Comparison of ENCODE assay signal across 8 cellular contexts in the genomic region with DNA sequence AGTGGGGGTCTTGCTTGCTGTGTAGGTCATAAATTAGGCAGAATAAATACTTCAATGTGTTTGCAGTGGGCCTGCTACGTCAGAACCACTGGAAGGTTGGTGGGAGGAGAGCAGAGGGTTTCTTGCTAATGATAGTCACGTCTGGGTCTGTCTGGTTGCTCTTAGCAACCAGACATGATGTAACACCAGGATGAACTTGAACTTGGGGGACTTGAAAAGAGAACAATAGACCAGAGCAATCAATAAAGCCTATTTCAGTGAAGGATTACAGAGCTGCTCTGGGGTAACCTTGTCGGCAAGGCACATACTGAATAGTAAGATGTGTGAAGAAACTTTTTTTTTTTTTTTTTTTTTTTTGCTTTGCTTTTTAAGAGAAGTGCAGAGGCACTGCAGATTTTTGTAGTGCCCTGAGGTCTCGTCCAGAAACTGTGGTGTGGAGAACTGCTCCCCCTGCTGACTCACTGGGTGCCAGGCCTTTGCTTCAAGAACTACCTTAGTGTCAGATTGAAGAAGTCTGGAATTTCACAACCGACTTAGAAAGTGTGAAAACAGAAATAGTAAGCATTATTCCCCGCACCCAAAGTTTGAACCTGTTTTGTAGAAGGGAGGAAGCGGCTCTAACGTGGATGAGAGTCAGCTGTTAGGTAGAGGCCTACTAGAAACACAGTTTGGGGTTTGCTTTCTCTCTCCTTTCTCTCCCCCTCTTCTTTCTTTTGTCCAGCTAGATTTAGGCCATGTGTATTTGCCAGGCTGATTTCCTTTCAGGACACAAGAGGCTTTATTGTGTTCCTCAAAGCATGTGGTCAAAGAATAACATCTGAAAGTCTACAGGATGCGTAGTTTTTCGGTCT.
DNase-seq lines count a peak whose midpoint lies in the region; ATAC-seq, FAIRE-seq and TF ChIP-seq lines count a peak whose summit lies in the region.

No MANE protein-coding gene starts in this region.

- H3K9ac ChIP-seq in rectal smooth muscle tissue (ENCODE audit: low read length) = no peak overlapping the region

- H3K27me3 ChIP-seq in left ventricle myocardium inferior (ENCODE audit: low read depth) (no peaks in the 10 kb centered on the region), rectal smooth muscle tissue (ENCODE audit: control insufficient read depth, insufficient read depth, low read length) (no peaks in the 10 kb centered on the region)

- H3K36me3 ChIP-seq in left ventricle myocardium inferior (peaks cover 10% of the 10 kb centered on the region), rectal smooth muscle tissue (ENCODE audit: control insufficient read depth, insufficient read depth, low read length) (no peaks in the 10 kb centered on the region)

- intact Hi-C loops in left ventricle myocardium inferior (cut with micrococcal nuclease) = loop anchor here (5.0 to 10.0 kb wide), 3 partner anchors 109 to 401 kb away; no protein-coding TSS in a partner anchor

- no peak overlapping the region for H3K4me3 ChIP-seq in left ventricle myocardium inferior
- H3K4me3 ChIP-seq in rectal smooth muscle tissue (ENCODE audit: low read length) = no peak overlapping the region

- DNase-seq in NCI-H1436 (lab: John Stamatoyannopoulos, UW) (peak; percentile 75), SW480 (ENCODE audit: low spot score) (peak; percentile 68), amniotic stem cell (lab: John Stamatoyannopoulos, UW) (peak; percentile 74), left ventricle myocardium inferior (peak; percentile 87), urothelium cell line (ENCODE audit: low spot score) (peak; percentile 79)

- peak; percentile 88 for ATAC-seq in HG02623 (IDR thresholded peaks at IDR 0.05; ENCODE audit: unreplicated experiment)

- peak; percentile 87 for TF ChIP-seq CTCF in left ventricle myocardium inferior (IDR thresholded peaks at IDR 0.05; ENCODE audit: borderline replicate concordance)

- no peaks in the 10 kb centered on the region for H3K9me3 ChIP-seq in left ventricle myocardium inferior (replicated peaks)

- H3K27ac ChIP-seq in left ventricle myocardium inferior (replicated peaks) = peak overlapping the region; percentile 84
- peak overlapping the region; percentile 71 for H3K27ac ChIP-seq in rectal smooth muscle tissue (ENCODE audit: low read depth, low read length)

- FAIRE-seq in G401.6 (lab: Jason Lieb, UNC) = peak; percentile 91
- no peak for FAIRE-seq in urothelium cell line (lab: Jason Lieb, UNC)

- H3K4me1 ChIP-seq in left ventricle myocardium inferior = peaks cover 63% of the 10 kb centered on the region
- H3K4me1 ChIP-seq in rectal smooth muscle tissue (ENCODE audit: control insufficient read depth, insufficient read depth, low read length) = peaks cover 29% of the 10 kb centered on the region
